Comparison of ENCODE assay signal across 25 cellular contexts in genomic region chr4:62490635-62491034, GRCh38.
"Had no signal": no experiment of that assay in that cellular context is flagged by ENCODE, and none has a peak within 500 bp of the region (broad histone marks: within the 10 kb centered on the region; RNA-seq: fewer than 3 reads in every experiment).

No MANE protein-coding gene starts in this region.

- H3K4me3 Mint-ChIP-seq: activated B cell treated with CpG ODN at 0.5 μM for 24 hours; activated CD4-positive, alpha-beta T cell treated with anti-CD3 and anti-CD28 coated beads, Interleukin-2, amount 10 ng/mL, durations not matched to agents 24 days and 14 days; activated naive CD4-positive, alpha-beta T cell treated with anti-CD3 and anti-CD28 coated beads, Interleukin-2, amount 10 ng/mL, durations not matched to agents 7 days and 5 days; activated naive CD8-positive, alpha-beta T cell treated with anti-CD3 and anti-CD28 coated beads for 36 hours; T-cell had no signal

- H3K27me3 ChIP-seq: MG63 had no signal

- DNase-seq: activated B cell treated with CpG ODN at 0.5 μM for 24 hours; activated CD4-positive, alpha-beta T cell treated with anti-CD3 and anti-CD28 coated beads for 1 hour; activated CD4-positive, alpha-beta T cell treated with anti-CD3 and anti-CD28 coated beads, Interleukin-2, amount 10 ng/mL, durations not matched to agents 24 days and 14 days; activated CD4-positive, alpha-beta T cell treated with anti-CD3 and anti-CD28 coated beads, Interleukin-2, amount 50 U/mL, for 48 hours; activated CD8-positive, alpha-beta memory T cell treated with anti-CD3 and anti-CD28 coated beads for 24 hours; activated gamma-delta T cell treated with Interleukin-2 at 50 U/mL for 16 hours; activated naive CD4-positive, alpha-beta T cell treated with anti-CD3 and anti-CD28 coated beads, Interleukin-2, amount 10 ng/mL, durations not matched to agents 7 days and 5 days; activated naive CD8-positive, alpha-beta T cell treated with anti-CD3 and anti-CD28 coated beads for 36 hours; activated T-cell treated with anti-CD3 and anti-CD28 coated beads for 4 hours; activated T-cell treated with anti-CD3 and anti-CD28 coated beads, Interleukin-2, amount 50 U/mL, for 48 hours; MG63; NCI-H1105; NCI-H1436; NCI-H1694 treated with DMSO at 0.1 percent for 48 hours; NCI-H2029 treated with DMSO at 0.1 percent for 48 hours; NCI-H510A treated with DMSO at 0.1 percent for 48 hours; PC-9; SIG-M5; T-cell; T-helper 2 cell; T1000 had no signal

- H3K4me2 ChIP-seq: KMS-11, PC-9 had no signal

- H3K9ac ChIP-seq: KMS-11 had no signal

- H3K27me3 Mint-ChIP-seq: activated B cell treated with CpG ODN at 0.5 μM for 24 hours; activated CD4-positive, alpha-beta T cell treated with anti-CD3 and anti-CD28 coated beads, Interleukin-2, amount 10 ng/mL, durations not matched to agents 24 days and 14 days; activated naive CD4-positive, alpha-beta T cell treated with anti-CD3 and anti-CD28 coated beads, Interleukin-2, amount 10 ng/mL, durations not matched to agents 7 days and 5 days; activated naive CD8-positive, alpha-beta T cell treated with anti-CD3 and anti-CD28 coated beads for 36 hours; T-cell had no signal

- FAIRE-seq: TTC549 had no signal

- H3K4me3 ChIP-seq: MG63, PC-9, SK-N-MC had no signal

- H3K36me3 ChIP-seq: MG63 had no signal

- H3K9me3 ChIP-seq: MG63 had no signal

- ATAC-seq: T-cell had no signal

- H3K9me3 Mint-ChIP-seq: activated CD4-positive, alpha-beta T cell treated with anti-CD3 and anti-CD28 coated beads, Interleukin-2, amount 10 ng/mL, durations not matched to agents 24 days and 14 days had no signal

- H3K27ac Mint-ChIP-seq: activated B cell treated with CpG ODN at 0.5 μM for 24 hours; activated CD4-positive, alpha-beta T cell treated with anti-CD3 and anti-CD28 coated beads, Interleukin-2, amount 10 ng/mL, durations not matched to agents 24 days and 14 days; activated naive CD4-positive, alpha-beta T cell treated with anti-CD3 and anti-CD28 coated beads, Interleukin-2, amount 10 ng/mL, durations not matched to agents 7 days and 5 days; activated naive CD8-positive, alpha-beta T cell treated with anti-CD3 and anti-CD28 coated beads for 36 hours; activated T-helper 2 cell treated with anti-CD3 and anti-CD28 coated beads, Interferon-gamma antibody, Interleukin-2, Interleukin-4, amounts not matched to agents 10 μg/mL and 5 μg/mL and 100 μg/mL, durations not matched to agents 14 hours and 24 hours and 36 hours; T-cell had no signal

- H3K4me1 Mint-ChIP-seq: activated B cell treated with CpG ODN at 0.5 μM for 24 hours; activated CD4-positive, alpha-beta T cell treated with anti-CD3 and anti-CD28 coated beads, Interleukin-2, amount 10 ng/mL, durations not matched to agents 24 days and 14 days; activated naive CD4-positive, alpha-beta T cell treated with anti-CD3 and anti-CD28 coated beads, Interleukin-2, amount 10 ng/mL, durations not matched to agents 7 days and 5 days; T-cell had no signal

- H3K27ac ChIP-seq: KMS-11, PC-9, SK-N-MC had no signal

- H2AFZ ChIP-seq: PC-9 had no signal

- H3K36me3 Mint-ChIP-seq: activated naive CD4-positive, alpha-beta T cell treated with anti-CD3 and anti-CD28 coated beads, Interleukin-2, amount 10 ng/mL, durations not matched to agents 7 days and 5 days; activated naive CD8-positive, alpha-beta T cell treated with anti-CD3 and anti-CD28 coated beads for 36 hours; T-cell had no signal
